17 cellular contexts compared by ENCODE assay signal in the genomic region with DNA sequence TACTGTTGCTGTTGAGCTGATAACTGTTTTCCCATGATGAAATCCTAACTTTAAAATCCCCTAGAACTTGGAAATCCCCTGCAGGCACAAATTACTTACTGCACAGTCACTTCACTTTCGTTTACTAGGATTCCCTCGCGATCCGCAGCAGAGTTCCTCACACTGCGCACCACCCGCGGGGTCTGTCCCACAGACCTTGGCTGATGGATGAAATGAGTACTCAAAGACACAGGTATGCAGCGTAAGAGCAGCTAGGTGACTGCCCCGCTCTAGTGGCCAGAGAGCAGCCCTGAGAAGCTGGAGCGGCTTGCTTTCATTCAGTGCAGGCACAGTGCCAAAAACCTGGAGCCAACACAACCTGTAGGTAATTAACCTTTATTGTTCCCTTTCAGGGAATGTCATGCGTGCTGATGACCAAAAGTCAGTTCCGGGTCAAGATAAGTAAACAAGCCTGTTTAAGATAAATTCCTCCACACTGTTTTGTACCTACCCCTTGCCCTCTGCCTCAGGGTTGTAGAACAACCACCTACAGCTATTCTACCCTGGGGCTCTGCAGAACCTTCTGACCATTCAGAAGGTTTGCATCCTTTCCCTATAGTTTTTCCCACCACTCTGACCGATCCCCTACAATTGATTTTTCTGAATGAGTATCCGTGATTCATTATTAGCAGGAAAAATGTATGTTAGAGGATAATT.
DNase-seq lines count a peak whose midpoint lies in the region; ATAC-seq lines count a peak whose summit lies in the region.
"Had no signal": no experiment of that assay in that cellular context is flagged by ENCODE, and none has a peak within 500 bp of the region (broad histone marks: within the 10 kb centered on the region; RNA-seq: fewer than 3 reads in every experiment).

No MANE protein-coding gene starts in this region.

- peaks cover 16% of the 10 kb centered on the region for H3K9me3 Mint-ChIP-seq in activated CD4-positive, alpha-beta T cell treated with anti-CD3 and anti-CD28 coated beads, Interleukin-2, amount 10 ng/mL, durations not matched to agents 7 days and 5 days

- DNase-seq in DMS153 (lab: John Stamatoyannopoulos, UW) (peak; percentile 75), HT1080 (ENCODE audit: low read depth) (peak; percentile 47), SHP77 (lab: John Stamatoyannopoulos, UW) (peak; percentile 65 to 71), left kidney (ENCODE audit: low read depth, low spot score) (peak; percentile 5), T-helper 9 cell (no peak)
- no peak for DNase-seq in activated CD4-positive, alpha-beta T cell treated with anti-CD3 and anti-CD28 coated beads, Interleukin-2, amount 10 ng/mL, durations not matched to agents 7 days and 5 days
- DNase-seq: activated CD8-positive, alpha-beta memory T cell treated with anti-CD3 and anti-CD28 coated beads, Interleukin-2, amount 50 U/mL, for 4 hours; activated naive CD4-positive, alpha-beta T cell treated with anti-CD3 and anti-CD28 coated beads for 36 hours; CD4-positive, CD25-positive, alpha-beta regulatory T cell; effector CD8-positive, alpha-beta T cell; foreskin fibroblast; midbrain; NCI-H2227 treated with DMSO at 0.1 percent for 48 hours; stimulated activated naive CD8-positive, alpha-beta T cell treated with anti-CD3 and anti-CD28 coated beads, Interleukin-15, Interleukin-2, amounts not matched to agents 100 U/mL and 50 U/mL, for 24 hours; WERI-Rb-1 had no signal

- H3K4me1 Mint-ChIP-seq in activated CD4-positive, alpha-beta T cell treated with anti-CD3 and anti-CD28 coated beads, Interleukin-2, amount 10 ng/mL, durations not matched to agents 7 days and 5 days: no peaks in the 10 kb centered on the region
- H3K4me1 Mint-ChIP-seq: CD4-positive, CD25-positive, alpha-beta regulatory T cell had no signal

- ATAC-seq in HG02588 (IDR thresholded peaks at IDR 0.05; ENCODE audit: unreplicated experiment) (no peak), GM19035 (IDR thresholded peaks at IDR 0.05; ENCODE audit: unreplicated experiment) (no peak)
- ATAC-seq: stimulated activated naive CD8-positive, alpha-beta T cell treated with anti-CD3 and anti-CD28 coated beads, Interleukin-15, Interleukin-2, amounts not matched to agents 100 U/mL and 50 U/mL, for 24 hours had no signal

- no peak overlapping the region for H3K4me3 Mint-ChIP-seq in activated CD4-positive, alpha-beta T cell treated with anti-CD3 and anti-CD28 coated beads, Interleukin-2, amount 10 ng/mL, durations not matched to agents 7 days and 5 days
- H3K4me3 Mint-ChIP-seq: activated naive CD4-positive, alpha-beta T cell treated with anti-CD3 and anti-CD28 coated beads for 36 hours; CD4-positive, CD25-positive, alpha-beta regulatory T cell had no signal

- no peaks in the 10 kb centered on the region for H3K27me3 Mint-ChIP-seq in activated CD4-positive, alpha-beta T cell treated with anti-CD3 and anti-CD28 coated beads, Interleukin-2, amount 10 ng/mL, durations not matched to agents 7 days and 5 days
- H3K27me3 Mint-ChIP-seq: CD4-positive, CD25-positive, alpha-beta regulatory T cell had no signal

- POLR2A ChIA-PET in activated CD4-positive, alpha-beta T cell treated with anti-CD3 and anti-CD28 coated beads, Interleukin-2, amount 10 ng/mL, durations not matched to agents 7 days and 5 days (lab: Charles Lee): no interaction called here

- H3K27ac Mint-ChIP-seq in activated CD4-positive, alpha-beta T cell treated with anti-CD3 and anti-CD28 coated beads, Interleukin-2, amount 10 ng/mL, durations not matched to agents 7 days and 5 days: no peak overlapping the region
- H3K27ac Mint-ChIP-seq: activated naive CD4-positive, alpha-beta T cell treated with anti-CD3 and anti-CD28 coated beads for 36 hours; CD4-positive, CD25-positive, alpha-beta regulatory T cell had no signal

- no peaks in the 10 kb centered on the region for H3K36me3 Mint-ChIP-seq in activated CD4-positive, alpha-beta T cell treated with anti-CD3 and anti-CD28 coated beads, Interleukin-2, amount 10 ng/mL, durations not matched to agents 7 days and 5 days (ENCODE audit: low read depth)
- H3K36me3 Mint-ChIP-seq: CD4-positive, CD25-positive, alpha-beta regulatory T cell had no signal

- CTCF ChIA-PET in activated CD4-positive, alpha-beta T cell treated with anti-CD3 and anti-CD28 coated beads, Interleukin-2, amount 10 ng/mL, durations not matched to agents 7 days and 5 days (lab: Charles Lee): no interaction called here

Comparison
In these comparisons a context has a peak if more than half of its experiments do, and no peak if none do; other contexts are left out.
1. DNase-seq: peak in DMS153 (single experiment), HT1080 (single experiment), SHP77 (2 of 2) and left kidney (single experiment); none in activated CD4-positive, alpha-beta T cell treated with anti-CD3 and anti-CD28 coated beads, Interleukin-2, amount 10 ng/mL, durations not matched to agents 7 days and 5 days (single experiment) and T-helper 9 cell (single experiment).